In the genomic region with DNA sequence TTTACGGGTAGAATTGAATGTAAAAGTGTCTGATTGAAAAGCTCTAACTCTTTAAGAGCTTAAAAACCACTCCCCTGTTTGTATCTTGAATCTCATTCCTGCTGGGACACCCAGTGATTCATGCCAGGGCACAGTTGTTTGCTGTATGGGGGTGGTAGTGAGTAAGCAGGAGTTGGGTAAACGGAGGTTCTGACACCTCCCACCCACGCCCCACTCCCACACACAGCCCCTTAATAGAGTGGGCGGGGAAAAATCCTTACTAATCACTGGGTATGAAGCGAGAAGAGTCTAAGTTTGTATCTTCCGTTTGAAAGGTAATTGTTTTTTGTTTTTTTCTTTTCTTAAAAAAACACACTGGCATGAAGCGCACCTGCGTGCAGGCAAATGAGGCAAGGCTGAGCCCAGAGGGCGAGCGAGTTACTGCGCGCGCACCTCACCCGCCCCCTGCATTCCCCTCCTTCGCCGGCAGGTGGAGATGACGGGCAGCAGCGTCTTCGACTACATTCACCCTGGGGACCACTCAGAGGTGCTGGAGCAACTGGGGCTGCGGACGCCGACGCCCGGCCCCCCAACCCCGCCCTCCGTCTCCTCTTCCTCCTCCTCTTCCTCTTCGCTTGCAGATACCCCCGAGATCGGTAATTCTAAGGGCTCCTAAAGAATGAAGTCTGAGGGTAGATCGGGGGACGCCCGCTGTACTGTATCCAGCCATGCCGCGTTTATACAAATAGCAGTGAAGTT, we compare ENCODE assay signal across 1 cellular context.
TF ChIP-seq lines count a peak whose summit lies in the region.

No MANE protein-coding gene starts in this region.

TF ChIP-seq in K562, 482 proteins besides CTCF, POLR2A, EP300 and RAD21 (continued from another document):
- TF ChIP-seq HOMEZ (CRISPR knock-in tag; IDR thresholded peaks at IDR 0.05): no peak
- TF ChIP-seq NFYB (IDR thresholded peaks at IDR 0.05; ENCODE audit: extremely low read depth, insufficient read length): no peak
- TF ChIP-seq JUND (IDR thresholded peaks at IDR 0.05; ENCODE audit: borderline replicate concordance, low read depth, low read length): peak; percentile 24; the same call in 1 of the 2 replicates
- TF ChIP-seq JUND (tag; IDR thresholded peaks at IDR 0.05; ENCODE audit: borderline replicate concordance, low read depth, low read length): no peak; the same call in 2 of the 3 replicates
- no peak for TF ChIP-seq ZNF133 (CRISPR knock-in tag; IDR thresholded peaks at IDR 0.05)
- TF ChIP-seq XRCC4 (IDR thresholded peaks at IDR 0.05; ENCODE audit: extremely low read depth, insufficient read depth, insufficient read length): no peak
- peak in 1 of 2 experiments; percentile 37; a peak in 1 of 3 replicates for TF ChIP-seq CBX3 (IDR thresholded peaks at IDR 0.05; ENCODE audit: borderline replicate concordance in 1 of 2, low read length in 2 of 2)
- TF ChIP-seq KAT7 (CRISPR knock-in tag; IDR thresholded peaks at IDR 0.05; ENCODE audit: borderline replicate concordance): 0 out of 2 replicates have a peak, but pooled peaks have one; percentile 18
- TF ChIP-seq SP1 (CRISPR knock-in tag; IDR thresholded peaks at IDR 0.05): peak; percentile 83
- peak; percentile 39; the same call in 1 of the 2 replicates for TF ChIP-seq PHF8 (IDR thresholded peaks at IDR 0.05; ENCODE audit: borderline replicate concordance, low read length)
- peak; percentile 68; the same call in 1 of the 2 replicates for TF ChIP-seq CREB1 (IDR thresholded peaks at IDR 0.05)
- TF ChIP-seq CREB1 (CRISPR knock-in tag; IDR thresholded peaks at IDR 0.05): peak; percentile 54
- TF ChIP-seq XRCC5 (IDR thresholded peaks at IDR 0.05; ENCODE audit: low read depth, low read length): peak; percentile 38; the same call in 1 of the 2 replicates
- TF ChIP-seq NR2F6 (CRISPR knock-in tag; IDR thresholded peaks at IDR 0.05): no peak
- no peak for TF ChIP-seq SMAD1 (IDR thresholded peaks at IDR 0.05; ENCODE audit: low read depth, low read length, partially characterized antibody)
- no peak for TF ChIP-seq NFIC (IDR thresholded peaks at IDR 0.05)
- peak; percentile 51; the same call in 1 of the 2 replicates for TF ChIP-seq ATF7 (IDR thresholded peaks at IDR 0.05)
- TF ChIP-seq NONO (IDR thresholded peaks at IDR 0.05; ENCODE audit: low read depth in 2 of 2, low read length in 1 of 2): 0 out of 4 replicates have a peak, but pooled peaks of 1 of the 2 experiments have one; percentile 27
- peak; percentile 53; the same call in 1 of the 2 replicates for TF ChIP-seq ETV5 (CRISPR knock-in tag; IDR thresholded peaks at IDR 0.05; ENCODE audit: low read depth)
- TF ChIP-seq BHLHE40 (IDR thresholded peaks at IDR 0.05; ENCODE audit: low read length): peak; percentile 33
- TF ChIP-seq NBN (IDR thresholded peaks at IDR 0.05; ENCODE audit: low read depth): peak; percentile 56; the same call in 1 of the 2 replicates
- TF ChIP-seq LCOR (CRISPR knock-in tag; IDR thresholded peaks at IDR 0.05): 0 out of 2 replicates have a peak, but pooled peaks have one; percentile 57
- TF ChIP-seq ZFP36 (IDR thresholded peaks at IDR 0.05; ENCODE audit: low read depth, low read length, partially characterized antibody): no peak
- TF ChIP-seq ZNF764 (CRISPR knock-in tag; IDR thresholded peaks at IDR 0.05; ENCODE audit: low read depth): no peak
- TF ChIP-seq, protein P1, sequence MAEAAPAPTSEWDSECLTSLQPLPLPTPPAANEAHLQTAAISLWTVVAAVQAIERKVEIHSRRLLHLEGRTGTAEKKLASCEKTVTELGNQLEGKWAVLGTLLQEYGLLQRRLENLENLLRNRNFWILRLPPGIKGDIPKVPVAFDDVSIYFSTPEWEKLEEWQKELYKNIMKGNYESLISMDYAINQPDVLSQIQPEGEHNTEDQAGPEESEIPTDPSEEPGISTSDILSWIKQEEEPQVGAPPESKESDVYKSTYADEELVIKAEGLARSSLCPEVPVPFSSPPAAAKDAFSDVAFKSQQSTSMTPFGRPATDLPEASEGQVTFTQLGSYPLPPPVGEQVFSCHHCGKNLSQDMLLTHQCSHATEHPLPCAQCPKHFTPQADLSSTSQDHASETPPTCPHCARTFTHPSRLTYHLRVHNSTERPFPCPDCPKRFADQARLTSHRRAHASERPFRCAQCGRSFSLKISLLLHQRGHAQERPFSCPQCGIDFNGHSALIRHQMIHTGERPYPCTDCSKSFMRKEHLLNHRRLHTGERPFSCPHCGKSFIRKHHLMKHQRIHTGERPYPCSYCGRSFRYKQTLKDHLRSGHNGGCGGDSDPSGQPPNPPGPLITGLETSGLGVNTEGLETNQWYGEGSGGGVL (CRISPR knock-in tag; IDR thresholded peaks at IDR 0.05): no peak
- TF ChIP-seq FOXJ3 (CRISPR knock-in tag; IDR thresholded peaks at IDR 0.05): no peak
- 0 out of 2 replicates have a peak, but pooled peaks have one; percentile 67 for TF ChIP-seq PHB (CRISPR knock-in tag; IDR thresholded peaks at IDR 0.05)
- TF ChIP-seq CC2D1A (IDR thresholded peaks at IDR 0.05): peak; percentile 27
- peak in 2 of 3 experiments; percentile 14 to 27 for TF ChIP-seq YY1 (IDR thresholded peaks at IDR 0.05; ENCODE audit: borderline replicate concordance in 1 of 3, control insufficient read depth in 1 of 3, extremely low read depth in 1 of 3, insufficient read depth in 3 of 3, insufficient read length in 1 of 3, insufficient replicate concordance in 2 of 3, low read depth in 1 of 3, low read length in 2 of 3)
- peak; percentile 47; the same call in 1 of the 2 replicates for TF ChIP-seq ELF4 (CRISPR knock-in tag; IDR thresholded peaks at IDR 0.05)
- TF ChIP-seq PTBP1 (IDR thresholded peaks at IDR 0.05; ENCODE audit: low read depth, low read length): no peak
- TF ChIP-seq HIVEP1 (CRISPR knock-in tag; IDR thresholded peaks at IDR 0.05): no peak
- peak; percentile 100 for TF ChIP-seq EGR1 (conservative IDR thresholded peaks at IDR 0.05)
- TF ChIP-seq RBM15 (IDR thresholded peaks at IDR 0.05; ENCODE audit: insufficient read depth, low read length): no peak
- no peak for TF ChIP-seq NUFIP1 (IDR thresholded peaks at IDR 0.05; ENCODE audit: partially characterized antibody)
- TF ChIP-seq MBD2 (IDR thresholded peaks at IDR 0.05; ENCODE audit: borderline replicate concordance, low read depth): peak; percentile 47; the same call in 1 of the 2 replicates
- TF ChIP-seq HNRNPL (IDR thresholded peaks at IDR 0.05; ENCODE audit: low read depth, low read length): no peak
- TF ChIP-seq ZNF253 (CRISPR knock-in tag; conservative IDR thresholded peaks at IDR 0.05): no peak
- peak; percentile 38 for TF ChIP-seq TBP (optimal IDR thresholded peaks at IDR 0.05; ENCODE audit: low read depth, low read length)
- TF ChIP-seq SMC3 (conservative IDR thresholded peaks at IDR 0.05; ENCODE audit: insufficient read depth, low read depth, low read length): peak; percentile 32; the same call in 1 of the 2 replicates
- TF ChIP-seq LARP7 (IDR thresholded peaks at IDR 0.05): no peak
- no peak for TF ChIP-seq HLTF (IDR thresholded peaks at IDR 0.05)
- TF ChIP-seq DPF2 (IDR thresholded peaks at IDR 0.05): peak; percentile 65; the same call in 1 of the 2 replicates
- TF ChIP-seq POLR2G (IDR thresholded peaks at IDR 0.05; ENCODE audit: low read depth, low read length): peak; percentile 80
- TF ChIP-seq TCF7 (IDR thresholded peaks at IDR 0.05; ENCODE audit: borderline replicate concordance): 0 out of 2 replicates have a peak, but pooled peaks have one; percentile 9
- peak; percentile 93 for TF ChIP-seq ZBTB7A (IDR thresholded peaks at IDR 0.05; ENCODE audit: borderline replicate concordance, control insufficient read depth, low read depth, low read length)
- TF ChIP-seq EP400 (IDR thresholded peaks at IDR 0.05): 0 out of 2 replicates have a peak, but pooled peaks have one; percentile 11
- TF ChIP-seq ETS1 (conservative IDR thresholded peaks at IDR 0.05; ENCODE audit: control insufficient read depth, low read depth, low read length): peak; percentile 47; the same call in 1 of the 2 replicates
- peak; percentile 61 to 84; a peak in 3 of 4 replicates for TF ChIP-seq MAZ (CRISPR knock-in tag; conservative IDR thresholded peaks at IDR 0.05 in 1 of 2, IDR thresholded peaks at IDR 0.05 in 1 of 2)
- TF ChIP-seq ZNF24 (IDR thresholded peaks at IDR 0.05): no peak
- no peak for TF ChIP-seq BRD4 (IDR thresholded peaks at IDR 0.05)
- TF ChIP-seq, protein P2, sequence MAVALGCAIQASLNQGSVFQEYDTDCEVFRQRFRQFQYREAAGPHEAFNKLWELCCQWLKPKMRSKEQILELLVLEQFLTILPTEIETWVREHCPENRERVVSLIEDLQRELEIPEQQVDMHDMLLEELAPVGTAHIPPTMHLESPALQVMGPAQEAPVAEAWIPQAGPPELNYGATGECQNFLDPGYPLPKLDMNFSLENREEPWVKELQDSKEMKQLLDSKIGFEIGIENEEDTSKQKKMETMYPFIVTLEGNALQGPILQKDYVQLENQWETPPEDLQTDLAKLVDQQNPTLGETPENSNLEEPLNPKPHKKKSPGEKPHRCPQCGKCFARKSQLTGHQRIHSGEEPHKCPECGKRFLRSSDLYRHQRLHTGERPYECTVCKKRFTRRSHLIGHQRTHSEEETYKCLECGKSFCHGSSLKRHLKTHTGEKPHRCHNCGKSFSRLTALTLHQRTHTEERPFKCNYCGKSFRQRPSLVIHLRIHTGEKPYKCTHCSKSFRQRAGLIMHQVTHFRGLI (CRISPR knock-in tag; IDR thresholded peaks at IDR 0.05): no peak
- TF ChIP-seq ZNF695 (CRISPR knock-in tag; IDR thresholded peaks at IDR 0.05): no peak
- 0 out of 2 replicates have a peak, but pooled peaks have one; percentile 5 for TF ChIP-seq TCF7L2 (IDR thresholded peaks at IDR 0.05; ENCODE audit: low read depth, low read length)
- peak; percentile 70 for TF ChIP-seq HMGN3 (IDR thresholded peaks at IDR 0.05; ENCODE audit: borderline replicate concordance, extremely low read depth, insufficient read length, low read depth, low read length)
